ENCODE assay signal across 8 cellular contexts in genomic region chr10:119489572-119490326, GRCh38. TPM values are rescaled to one million over a fixed set of nuclear protein-coding genes. Genes with fewer than 3 reads are reported as not detected.
DNase-seq lines count a peak whose midpoint lies in the region; ATAC-seq, FAIRE-seq and TF ChIP-seq lines count a peak whose summit lies in the region.

No MANE protein-coding gene starts in this region.

- ATAC-seq in GM19395 (IDR thresholded peaks at IDR 0.05; ENCODE audit: unreplicated experiment): peak; percentile 91
- ATAC-seq in HG03460 (IDR thresholded peaks at IDR 0.05; ENCODE audit: unreplicated experiment): peak; percentile 78

- peak overlapping the region; percentile 60 for H3K9ac ChIP-seq in astrocyte (ENCODE audit: low read length)

- peak overlapping the region; percentile 27 for H3K4me3 Mint-ChIP-seq in astrocyte (ENCODE audit: unreplicated experiment)

- FAIRE-seq in D721Med (lab: Jason Lieb, UNC) (no peak), astrocyte (lab: Jason Lieb, UNC) (no peak)

- H3K4me1 Mint-ChIP-seq in astrocyte (ENCODE audit: low read depth, unreplicated experiment): peaks cover 5% of the 10 kb centered on the region

- DNase-seq in D721Med (ENCODE audit: insufficient read length, low spot score) (no peak), SW480 (ENCODE audit: low spot score) (peak; percentile 38), astrocyte (ENCODE audit: low read depth) (no peak), inferior parietal cortex (ENCODE audit: extremely low spot score) (peak; percentile 13), cerebellar nuclear complex (lab: John Stamatoyannopoulos, UW) (no peak)
- peak; percentile 62 for DNase-seq in stimulated activated CD4-positive, alpha-beta T cell treated with anti-CD3 and anti-CD28 coated beads, Interleukin-4, amount 100 ng/mL, for 24 hours

- H3K79me2 ChIP-seq in astrocyte (ENCODE audit: insufficient read depth, low read length): no peaks in the 10 kb centered on the region

- H3K27ac Mint-ChIP-seq in astrocyte (ENCODE audit: unreplicated experiment): no peak overlapping the region

- peak overlapping the region; percentile 88 for H3K4me2 ChIP-seq in astrocyte (ENCODE audit: low read length)

- H3K27ac ChIP-seq in astrocyte (ENCODE audit: low read depth, low read length): no peak overlapping the region

- H3K27me3 Mint-ChIP-seq in astrocyte (ENCODE audit: low read depth, unreplicated experiment): peaks cover 8% of the 10 kb centered on the region

- TF ChIP-seq CTCF in D721Med (IDR thresholded peaks at IDR 0.05; ENCODE audit: insufficient read depth, missing control alignments) (peak; percentile 63), astrocyte (IDR thresholded peaks at IDR 0.05; ENCODE audit: insufficient read depth, low read depth, low read length) (peak; percentile 64)

- H3K36me3 Mint-ChIP-seq in astrocyte (ENCODE audit: low read depth, unreplicated experiment): no peaks in the 10 kb centered on the region

- no peaks in the 10 kb centered on the region for H4K20me1 ChIP-seq in astrocyte (ENCODE audit: insufficient read depth, low read length)

- no peaks in the 10 kb centered on the region for H3K9me3 ChIP-seq in astrocyte (ENCODE audit: insufficient read depth, low read depth, low read length)

- no peaks in the 10 kb centered on the region for H3K9me3 Mint-ChIP-seq in astrocyte (ENCODE audit: unreplicated experiment)

- H3K4me3 ChIP-seq in astrocyte (ENCODE audit: insufficient read depth, low read depth, low read length): peak overlapping the region; percentile 48

- H3K27me3 ChIP-seq in astrocyte (ENCODE audit: insufficient read depth, low read length): no peaks in the 10 kb centered on the region

- H3K36me3 ChIP-seq in astrocyte (ENCODE audit: insufficient read depth, low read length): no peaks in the 10 kb centered on the region

- H3K4me1 ChIP-seq in astrocyte (ENCODE audit: insufficient read depth, low read length): peaks cover 8% of the 10 kb centered on the region

- H2AFZ ChIP-seq in astrocyte (ENCODE audit: low read depth, low read length): peak overlapping the region; percentile 85

RNA-seq across cellular contexts. Expression of gene RGS10, which starts 52.8 kb away (rescaled TPM):
- total RNA-seq in astrocyte: 40.0 and 40.1 TPM in 2 replicates

Comparison
In these comparisons a context has a peak if more than half of its experiments do, and no peak if none do; other contexts are left out.
1. DNase-seq: peak in SW480 (single experiment), inferior parietal cortex (single experiment) and stimulated activated CD4-positive, alpha-beta T cell treated with anti-CD3 and anti-CD28 coated beads, Interleukin-4, amount 100 ng/mL, for 24 hours (single experiment); none in D721Med (single experiment), astrocyte (single experiment) and cerebellar nuclear complex (0 of 2).